1 cellular context compared by ENCODE assay signal in genomic region chr4:2075987-2076907, GRCh38.
A peak's percentile ranks its signal among the peaks of the same experiment; 100 is the strongest.
TF ChIP-seq lines count a peak whose summit lies in the region.

No MANE protein-coding gene starts in this region.

TF ChIP-seq in HepG2, 621 proteins besides CTCF, POLR2A, EP300 and RAD21 (continued from another document and continues in another):
- TF ChIP-seq ZXDC (CRISPR knock-in tag; IDR thresholded peaks at IDR 0.05) (no peak), NR2F6 (IDR thresholded peaks at IDR 0.05) (no peak), NR2F6 (CRISPR knock-in tag; IDR thresholded peaks at IDR 0.05) (peak; percentile 62; the same call in 1 of the 2 replicates), ZNF878 (CRISPR knock-in tag; IDR thresholded peaks at IDR 0.05) (no peak), ZFAT (CRISPR knock-in tag; conservative IDR thresholded peaks at IDR 0.05) (no peak), TGIF2 (CRISPR knock-in tag; IDR thresholded peaks at IDR 0.05) (no peak), RFX3 (CRISPR knock-in tag; IDR thresholded peaks at IDR 0.05) (no peak), SRSF4 (IDR thresholded peaks at IDR 0.05; ENCODE audit: low read depth, low read length, poor library complexity, severe bottlenecking) (no peak), KDM4B (CRISPR knock-in tag; IDR thresholded peaks at IDR 0.05) (no peak), AGO2 (optimal IDR thresholded peaks at IDR 0.05; ENCODE audit: low read depth, low read length) (peak; percentile 36), ZNF501 (CRISPR knock-in tag; IDR thresholded peaks at IDR 0.05) (no peak), GMEB1 (CRISPR knock-in tag; IDR thresholded peaks at IDR 0.05; ENCODE audit: borderline replicate concordance) (peak; percentile 36; the same call in 1 of the 2 replicates), ZNF615 (CRISPR knock-in tag; IDR thresholded peaks at IDR 0.05; ENCODE audit: borderline replicate concordance) (no peak), TRIM22 (IDR thresholded peaks at IDR 0.05) (no peak), ELF4 (CRISPR knock-in tag; IDR thresholded peaks at IDR 0.05; ENCODE audit: borderline replicate concordance) (no peak), ZNF644 (CRISPR knock-in tag; IDR thresholded peaks at IDR 0.05; ENCODE audit: low read depth) (no peak), RAD51 (IDR thresholded peaks at IDR 0.05; ENCODE audit: borderline replicate concordance) (no peak), ZNF20 (CRISPR knock-in tag; IDR thresholded peaks at IDR 0.05) (no peak), PHB2 (IDR thresholded peaks at IDR 0.05; ENCODE audit: partially characterized antibody) (no peak), TSC22D2 (CRISPR knock-in tag; IDR thresholded peaks at IDR 0.05; ENCODE audit: borderline replicate concordance) (no peak), ZNF292 (CRISPR knock-in tag; IDR thresholded peaks at IDR 0.05; ENCODE audit: borderline replicate concordance, low read depth) (no peak), ZNF703 (CRISPR knock-in tag; IDR thresholded peaks at IDR 0.05; ENCODE audit: borderline replicate concordance) (no peak), ZNF605 (CRISPR knock-in tag; IDR thresholded peaks at IDR 0.05) (no peak), ZNF136 (CRISPR knock-in tag; IDR thresholded peaks at IDR 0.05; ENCODE audit: low read depth) (no peak), ZNF607 (CRISPR knock-in tag; IDR thresholded peaks at IDR 0.05; ENCODE audit: borderline replicate concordance) (no peak; the same call in 1 of the 2 replicates), ZBTB37 (CRISPR knock-in tag; IDR thresholded peaks at IDR 0.05) (no peak)
- TF ChIP-seq, protein P1, sequence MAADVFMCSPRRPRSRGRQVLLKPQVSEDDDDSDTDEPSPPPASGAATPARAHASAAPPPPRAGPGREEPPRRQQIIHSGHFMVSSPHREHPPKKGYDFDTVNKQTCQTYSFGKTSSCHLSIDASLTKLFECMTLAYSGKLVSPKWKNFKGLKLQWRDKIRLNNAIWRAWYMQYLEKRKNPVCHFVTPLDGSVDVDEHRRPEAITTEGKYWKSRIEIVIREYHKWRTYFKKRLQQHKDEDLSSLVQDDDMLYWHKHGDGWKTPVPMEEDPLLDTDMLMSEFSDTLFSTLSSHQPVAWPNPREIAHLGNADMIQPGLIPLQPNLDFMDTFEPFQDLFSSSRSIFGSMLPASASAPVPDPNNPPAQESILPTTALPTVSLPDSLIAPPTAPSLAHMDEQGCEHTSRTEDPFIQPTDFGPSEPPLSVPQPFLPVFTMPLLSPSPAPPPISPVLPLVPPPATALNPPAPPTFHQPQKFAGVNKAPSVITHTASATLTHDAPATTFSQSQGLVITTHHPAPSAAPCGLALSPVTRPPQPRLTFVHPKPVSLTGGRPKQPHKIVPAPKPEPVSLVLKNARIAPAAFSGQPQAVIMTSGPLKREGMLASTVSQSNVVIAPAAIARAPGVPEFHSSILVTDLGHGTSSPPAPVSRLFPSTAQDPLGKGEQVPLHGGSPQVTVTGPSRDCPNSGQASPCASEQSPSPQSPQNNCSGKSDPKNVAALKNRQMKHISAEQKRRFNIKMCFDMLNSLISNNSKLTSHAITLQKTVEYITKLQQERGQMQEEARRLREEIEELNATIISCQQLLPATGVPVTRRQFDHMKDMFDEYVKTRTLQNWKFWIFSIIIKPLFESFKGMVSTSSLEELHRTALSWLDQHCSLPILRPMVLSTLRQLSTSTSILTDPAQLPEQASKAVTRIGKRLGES (CRISPR knock-in tag; IDR thresholded peaks at IDR 0.05; ENCODE audit: borderline replicate concordance), result no peak
- TF ChIP-seq, protein P2, sequence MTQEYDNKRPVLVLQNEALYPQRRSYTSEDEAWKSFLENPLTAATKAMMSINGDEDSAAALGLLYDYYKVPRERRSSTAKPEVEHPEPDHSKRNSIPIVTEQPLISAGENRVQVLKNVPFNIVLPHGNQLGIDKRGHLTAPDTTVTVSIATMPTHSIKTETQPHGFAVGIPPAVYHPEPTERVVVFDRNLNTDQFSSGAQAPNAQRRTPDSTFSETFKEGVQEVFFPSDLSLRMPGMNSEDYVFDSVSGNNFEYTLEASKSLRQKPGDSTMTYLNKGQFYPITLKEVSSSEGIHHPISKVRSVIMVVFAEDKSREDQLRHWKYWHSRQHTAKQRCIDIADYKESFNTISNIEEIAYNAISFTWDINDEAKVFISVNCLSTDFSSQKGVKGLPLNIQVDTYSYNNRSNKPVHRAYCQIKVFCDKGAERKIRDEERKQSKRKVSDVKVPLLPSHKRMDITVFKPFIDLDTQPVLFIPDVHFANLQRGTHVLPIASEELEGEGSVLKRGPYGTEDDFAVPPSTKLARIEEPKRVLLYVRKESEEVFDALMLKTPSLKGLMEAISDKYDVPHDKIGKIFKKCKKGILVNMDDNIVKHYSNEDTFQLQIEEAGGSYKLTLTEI (CRISPR knock-in tag; conservative IDR thresholded peaks at IDR 0.05), result no peak
- TF ChIP-seq, protein P3, sequence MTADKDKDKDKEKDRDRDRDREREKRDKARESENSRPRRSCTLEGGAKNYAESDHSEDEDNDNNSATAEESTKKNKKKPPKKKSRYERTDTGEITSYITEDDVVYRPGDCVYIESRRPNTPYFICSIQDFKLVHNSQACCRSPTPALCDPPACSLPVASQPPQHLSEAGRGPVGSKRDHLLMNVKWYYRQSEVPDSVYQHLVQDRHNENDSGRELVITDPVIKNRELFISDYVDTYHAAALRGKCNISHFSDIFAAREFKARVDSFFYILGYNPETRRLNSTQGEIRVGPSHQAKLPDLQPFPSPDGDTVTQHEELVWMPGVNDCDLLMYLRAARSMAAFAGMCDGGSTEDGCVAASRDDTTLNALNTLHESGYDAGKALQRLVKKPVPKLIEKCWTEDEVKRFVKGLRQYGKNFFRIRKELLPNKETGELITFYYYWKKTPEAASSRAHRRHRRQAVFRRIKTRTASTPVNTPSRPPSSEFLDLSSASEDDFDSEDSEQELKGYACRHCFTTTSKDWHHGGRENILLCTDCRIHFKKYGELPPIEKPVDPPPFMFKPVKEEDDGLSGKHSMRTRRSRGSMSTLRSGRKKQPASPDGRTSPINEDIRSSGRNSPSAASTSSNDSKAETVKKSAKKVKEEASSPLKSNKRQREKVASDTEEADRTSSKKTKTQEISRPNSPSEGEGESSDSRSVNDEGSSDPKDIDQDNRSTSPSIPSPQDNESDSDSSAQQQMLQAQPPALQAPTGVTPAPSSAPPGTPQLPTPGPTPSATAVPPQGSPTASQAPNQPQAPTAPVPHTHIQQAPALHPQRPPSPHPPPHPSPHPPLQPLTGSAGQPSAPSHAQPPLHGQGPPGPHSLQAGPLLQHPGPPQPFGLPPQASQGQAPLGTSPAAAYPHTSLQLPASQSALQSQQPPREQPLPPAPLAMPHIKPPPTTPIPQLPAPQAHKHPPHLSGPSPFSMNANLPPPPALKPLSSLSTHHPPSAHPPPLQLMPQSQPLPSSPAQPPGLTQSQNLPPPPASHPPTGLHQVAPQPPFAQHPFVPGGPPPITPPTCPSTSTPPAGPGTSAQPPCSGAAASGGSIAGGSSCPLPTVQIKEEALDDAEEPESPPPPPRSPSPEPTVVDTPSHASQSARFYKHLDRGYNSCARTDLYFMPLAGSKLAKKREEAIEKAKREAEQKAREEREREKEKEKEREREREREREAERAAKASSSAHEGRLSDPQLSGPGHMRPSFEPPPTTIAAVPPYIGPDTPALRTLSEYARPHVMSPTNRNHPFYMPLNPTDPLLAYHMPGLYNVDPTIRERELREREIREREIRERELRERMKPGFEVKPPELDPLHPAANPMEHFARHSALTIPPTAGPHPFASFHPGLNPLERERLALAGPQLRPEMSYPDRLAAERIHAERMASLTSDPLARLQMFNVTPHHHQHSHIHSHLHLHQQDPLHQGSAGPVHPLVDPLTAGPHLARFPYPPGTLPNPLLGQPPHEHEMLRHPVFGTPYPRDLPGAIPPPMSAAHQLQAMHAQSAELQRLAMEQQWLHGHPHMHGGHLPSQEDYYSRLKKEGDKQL (CRISPR knock-in tag; IDR thresholded peaks at IDR 0.05; ENCODE audit: low read depth), result no peak
- TF ChIP-seq, protein P4, sequence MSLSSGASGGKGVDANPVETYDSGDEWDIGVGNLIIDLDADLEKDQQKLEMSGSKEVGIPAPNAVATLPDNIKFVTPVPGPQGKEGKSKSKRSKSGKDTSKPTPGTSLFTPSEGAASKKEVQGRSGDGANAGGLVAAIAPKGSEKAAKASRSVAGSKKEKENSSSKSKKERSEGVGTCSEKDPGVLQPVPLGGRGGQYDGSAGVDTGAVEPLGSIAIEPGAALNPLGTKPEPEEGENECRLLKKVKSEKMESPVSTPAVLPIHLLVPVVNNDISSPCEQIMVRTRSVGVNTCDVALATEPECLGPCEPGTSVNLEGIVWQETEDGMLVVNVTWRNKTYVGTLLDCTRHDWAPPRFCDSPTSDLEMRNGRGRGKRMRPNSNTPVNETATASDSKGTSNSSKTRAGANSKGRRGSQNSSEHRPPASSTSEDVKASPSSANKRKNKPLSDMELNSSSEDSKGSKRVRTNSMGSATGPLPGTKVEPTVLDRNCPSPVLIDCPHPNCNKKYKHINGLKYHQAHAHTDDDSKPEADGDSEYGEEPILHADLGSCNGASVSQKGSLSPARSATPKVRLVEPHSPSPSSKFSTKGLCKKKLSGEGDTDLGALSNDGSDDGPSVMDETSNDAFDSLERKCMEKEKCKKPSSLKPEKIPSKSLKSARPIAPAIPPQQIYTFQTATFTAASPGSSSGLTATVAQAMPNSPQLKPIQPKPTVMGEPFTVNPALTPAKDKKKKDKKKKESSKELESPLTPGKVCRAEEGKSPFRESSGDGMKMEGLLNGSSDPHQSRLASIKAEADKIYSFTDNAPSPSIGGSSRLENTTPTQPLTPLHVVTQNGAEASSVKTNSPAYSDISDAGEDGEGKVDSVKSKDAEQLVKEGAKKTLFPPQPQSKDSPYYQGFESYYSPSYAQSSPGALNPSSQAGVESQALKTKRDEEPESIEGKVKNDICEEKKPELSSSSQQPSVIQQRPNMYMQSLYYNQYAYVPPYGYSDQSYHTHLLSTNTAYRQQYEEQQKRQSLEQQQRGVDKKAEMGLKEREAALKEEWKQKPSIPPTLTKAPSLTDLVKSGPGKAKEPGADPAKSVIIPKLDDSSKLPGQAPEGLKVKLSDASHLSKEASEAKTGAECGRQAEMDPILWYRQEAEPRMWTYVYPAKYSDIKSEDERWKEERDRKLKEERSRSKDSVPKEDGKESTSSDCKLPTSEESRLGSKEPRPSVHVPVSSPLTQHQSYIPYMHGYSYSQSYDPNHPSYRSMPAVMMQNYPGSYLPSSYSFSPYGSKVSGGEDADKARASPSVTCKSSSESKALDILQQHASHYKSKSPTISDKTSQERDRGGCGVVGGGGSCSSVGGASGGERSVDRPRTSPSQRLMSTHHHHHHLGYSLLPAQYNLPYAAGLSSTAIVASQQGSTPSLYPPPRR (CRISPR knock-in tag; IDR thresholded peaks at IDR 0.05; ENCODE audit: borderline replicate concordance), result 0 out of 2 replicates have a peak, but pooled peaks have one; percentile 1
- TF ChIP-seq, protein P5, sequence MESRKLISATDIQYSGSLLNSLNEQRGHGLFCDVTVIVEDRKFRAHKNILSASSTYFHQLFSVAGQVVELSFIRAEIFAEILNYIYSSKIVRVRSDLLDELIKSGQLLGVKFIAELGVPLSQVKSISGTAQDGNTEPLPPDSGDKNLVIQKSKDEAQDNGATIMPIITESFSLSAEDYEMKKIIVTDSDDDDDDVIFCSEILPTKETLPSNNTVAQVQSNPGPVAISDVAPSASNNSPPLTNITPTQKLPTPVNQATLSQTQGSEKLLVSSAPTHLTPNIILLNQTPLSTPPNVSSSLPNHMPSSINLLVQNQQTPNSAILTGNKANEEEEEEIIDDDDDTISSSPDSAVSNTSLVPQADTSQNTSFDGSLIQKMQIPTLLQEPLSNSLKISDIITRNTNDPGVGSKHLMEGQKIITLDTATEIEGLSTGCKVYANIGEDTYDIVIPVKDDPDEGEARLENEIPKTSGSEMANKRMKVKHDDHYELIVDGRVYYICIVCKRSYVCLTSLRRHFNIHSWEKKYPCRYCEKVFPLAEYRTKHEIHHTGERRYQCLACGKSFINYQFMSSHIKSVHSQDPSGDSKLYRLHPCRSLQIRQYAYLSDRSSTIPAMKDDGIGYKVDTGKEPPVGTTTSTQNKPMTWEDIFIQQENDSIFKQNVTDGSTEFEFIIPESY (CRISPR knock-in tag; IDR thresholded peaks at IDR 0.05), result peak; percentile 59; the same call in 1 of the 2 replicates
